1 cellular context compared by ENCODE assay signal in genomic region chr11:60710482-60710881, GRCh38.
TF ChIP-seq lines count a peak whose summit lies in the region.

No MANE protein-coding gene starts in this region.

TF ChIP-seq in HepG2, 621 proteins besides CTCF, POLR2A, EP300 and RAD21:
- TF ChIP-seq PRDM4 (CRISPR knock-in tag; IDR thresholded peaks at IDR 0.05; ENCODE audit: borderline replicate concordance) (no peak), ZBTB40 (IDR thresholded peaks at IDR 0.05) (no peak), ZBTB40 (CRISPR knock-in tag; IDR thresholded peaks at IDR 0.05) (no peak), DMTF1 (CRISPR knock-in tag; IDR thresholded peaks at IDR 0.05) (no peak), TCF7 (IDR thresholded peaks at IDR 0.05; ENCODE audit: low read depth) (no peak), SATB2 (CRISPR knock-in tag; IDR thresholded peaks at IDR 0.05) (no peak), EEA1 (CRISPR knock-in tag; IDR thresholded peaks at IDR 0.05; ENCODE audit: borderline replicate concordance) (no peak), YY1 (IDR thresholded peaks at IDR 0.05; ENCODE audit: insufficient read depth, insufficient replicate concordance, low read depth, low read length) (no peak), TSC22D2 (CRISPR knock-in tag; IDR thresholded peaks at IDR 0.05; ENCODE audit: borderline replicate concordance) (no peak), FOXJ3 (CRISPR knock-in tag; IDR thresholded peaks at IDR 0.05; ENCODE audit: borderline replicate concordance) (no peak), REL (CRISPR knock-in tag; conservative IDR thresholded peaks at IDR 0.05) (no peak)
TF ChIP-seq in HepG2: peak in this region for 0.
